Comparison of ENCODE assay signal across 14 cellular contexts in genomic region chr17:68682913-68683312, GRCh38.
"Had no signal": no experiment of that assay in that cellular context is flagged by ENCODE, and none has a peak within 500 bp of the region (broad histone marks: within the 10 kb centered on the region; RNA-seq: fewer than 3 reads in every experiment).

No MANE protein-coding gene starts in this region.

- H3K27me3 ChIP-seq: body of pancreas, gastroesophageal sphincter, hepatocyte, spleen, transverse colon had no signal

- H3K36me3 ChIP-seq: gastroesophageal sphincter, spleen, transverse colon had no signal

- DNase-seq: activated CD4-positive, alpha-beta T cell treated with anti-CD3 and anti-CD28 coated beads, Interleukin-2, amount 50 U/mL, for 1 hour; activated T-cell treated with anti-CD3 and anti-CD28 coated beads, Interleukin-2, amount 50 U/mL, for 1 hour; body of pancreas; central memory CD4-positive, alpha-beta T cell; effector CD4-positive, alpha-beta T cell; kidney glomerular epithelial cell; mesendoderm; spleen; stimulated activated CD4-positive, alpha-beta T cell treated with anti-CD3 and anti-CD28 coated beads, Interleukin-1b, Interleukin-23, amount 100 ng/mL, for 48 hours; substantia nigra; transverse colon had no signal

- H3K4me1 ChIP-seq: body of pancreas, gastroesophageal sphincter, spleen, transverse colon had no signal

- H3K4me3 ChIP-seq: body of pancreas, coronary artery, gastroesophageal sphincter, hepatocyte, spleen, transverse colon had no signal

- H3K27ac ChIP-seq: body of pancreas, coronary artery, gastroesophageal sphincter, hepatocyte, spleen, transverse colon had no signal

- H3K9me3 ChIP-seq: body of pancreas, gastroesophageal sphincter, spleen, transverse colon had no signal
